Comparison of ENCODE assay signal across 7 cellular contexts in genomic region chr11:62571493-62571892, GRCh38. TPM values are rescaled to one million over a fixed set of nuclear protein-coding genes. Genes with fewer than 3 reads are reported as not detected.
DNase-seq lines count a peak whose midpoint lies in the region; ATAC-seq, FAIRE-seq and TF ChIP-seq lines count a peak whose summit lies in the region.
"Not testable (repeated sequence)": the region's sequence is repeated elsewhere in the genome, so short reads cannot be mapped to it uniquely, and the experiment has no call there.

No MANE protein-coding gene starts in this region.

- not testable (repeated sequence) for H3K9me3 Mint-ChIP-seq in T-cell; activated T-helper 1 cell treated with anti-CD3 and anti-CD28 coated beads, Interleukin-12 subunit alpha, Interleukin-12 subunit beta, Interleukin-2, Interleukin-4 antibody, amounts not matched to agents 30 ng/mL and 10 ng/mL and 1 ng/mL, durations not matched to agents 14 hours and 24 hours and 36 hours; chondrocyte (ENCODE audit: low read depth); osteocyte (ENCODE audit: unreplicated experiment)

- H3K4me1 Mint-ChIP-seq in T-cell: peaks cover 63 to 67% (median 64%) of the 10 kb centered on the region in 3 donors
- peaks cover 47% of the 10 kb centered on the region for H3K4me1 Mint-ChIP-seq in activated T-helper 1 cell treated with anti-CD3 and anti-CD28 coated beads, Interleukin-12 subunit alpha, Interleukin-12 subunit beta, Interleukin-2, Interleukin-4 antibody, amounts not matched to agents 30 ng/mL and 10 ng/mL and 1 ng/mL, durations not matched to agents 14 hours and 24 hours and 36 hours (ENCODE audit: low read depth)
- peaks cover 54% of the 10 kb centered on the region for H3K4me1 Mint-ChIP-seq in chondrocyte (ENCODE audit: low read depth)
- H3K4me1 Mint-ChIP-seq in osteocyte (ENCODE audit: unreplicated experiment): peaks cover 45% of the 10 kb centered on the region

- not testable (repeated sequence) for FAIRE-seq in keratinocyte (lab: Jason Lieb, UNC)

- H3K27ac Mint-ChIP-seq in T-cell (peak overlapping the region; percentile 29 to 97), chondrocyte (ENCODE audit: unreplicated experiment) (peak overlapping the region; percentile 74), osteocyte (ENCODE audit: unreplicated experiment) (peak overlapping the region; percentile 66)
- not testable (repeated sequence) for H3K27ac Mint-ChIP-seq in activated T-helper 1 cell treated with anti-CD3 and anti-CD28 coated beads, Interleukin-12 subunit alpha, Interleukin-12 subunit beta, Interleukin-2, Interleukin-4 antibody, amounts not matched to agents 30 ng/mL and 10 ng/mL and 1 ng/mL, durations not matched to agents 14 hours and 24 hours and 36 hours

- peak overlapping the region; percentile 71 for H3K9ac ChIP-seq in DND-41 (ENCODE audit: low read depth, low read length)
- H3K9ac ChIP-seq in Karpas-422 (ENCODE audit: low read length); keratinocyte (ENCODE audit: control insufficient read depth, extremely low read depth, insufficient read depth, low read length): not testable (repeated sequence)

- CTCF ChIA-PET in T-cell (lab: Charles Lee): interaction anchor here (0.5 to 1.9 kb wide), 2 partner anchors 145 to 147 kb away, joined by 6 to 8 read pairs; no protein-coding TSS in a partner anchor

- peak overlapping the region; percentile 64 for H3K4me2 ChIP-seq in DND-41 (ENCODE audit: insufficient read depth, low read length)
- peak overlapping the region; percentile 77 for H3K4me2 ChIP-seq in Karpas-422 (ENCODE audit: low read depth, low read length, poor library complexity, severe bottlenecking)
- peak overlapping the region; percentile 95 for H3K4me2 ChIP-seq in keratinocyte (ENCODE audit: control insufficient read depth, extremely low read depth, insufficient read depth, low read depth, low read length)

- H2AFZ ChIP-seq in DND-41 (ENCODE audit: low read depth, low read length); Karpas-422 (ENCODE audit: low read length); keratinocyte (ENCODE audit: control insufficient read depth, low read length): not testable (repeated sequence)

- peaks cover 76% of the 10 kb centered on the region for H3K36me3 ChIP-seq in DND-41 (ENCODE audit: insufficient read depth, low read length)
- H3K36me3 ChIP-seq in Karpas-422 (ENCODE audit: insufficient read depth, low read length): peaks cover 35% of the 10 kb centered on the region
- peaks cover 31 to 50% of the 10 kb centered on the region in 2 experiments for H3K36me3 ChIP-seq in keratinocyte (ENCODE audit: control insufficient read depth in 2 of 2, extremely low read depth in 1 of 2, insufficient read depth in 2 of 2, low read length in 2 of 2)

- peaks cover 71% of the 10 kb centered on the region for H3K4me1 ChIP-seq in DND-41 (ENCODE audit: insufficient read depth, low read length)
- peaks cover 29% of the 10 kb centered on the region for H3K4me1 ChIP-seq in Karpas-422 (ENCODE audit: low read length)
- peaks cover 25% of the 10 kb centered on the region for H3K4me1 ChIP-seq in keratinocyte (ENCODE audit: control insufficient read depth, extremely low read depth, insufficient read depth, low read length)

- H3K27me3 ChIP-seq in DND-41 (ENCODE audit: insufficient read depth, low read length, poor library complexity); Karpas-422 (ENCODE audit: low read length); keratinocyte (ENCODE audit: control insufficient read depth, extremely low read depth, insufficient read depth, low read length): not testable (repeated sequence)

- POLR2A ChIA-PET in T-cell (lab: Charles Lee): interaction anchor here in 1 of 2 donors (1.9 kb wide), 1 partner anchor 14 kb away, joined by 5 read pairs; no protein-coding TSS in a partner anchor

- DNase-seq in DND-41; Karpas-422; T-cell; activated T-helper 1 cell treated with anti-CD3 and anti-CD28 coated beads, Interleukin-12 subunit alpha, Interleukin-12 subunit beta, Interleukin-2, Interleukin-4 antibody, amounts not matched to agents 30 ng/mL and 10 ng/mL and 1 ng/mL, durations not matched to agents 14 hours and 24 hours and 36 hours (ENCODE audit: low spot score); chondrocyte (ENCODE audit: low spot score); keratinocyte (ENCODE audit: low read depth, low spot score); osteocyte (ENCODE audit: extremely low spot score, unreplicated experiment): not testable (repeated sequence)

- H3K4me3 Mint-ChIP-seq in T-cell: peak overlapping the region in 2 of 3 donors; percentile 4 to 95
- peak overlapping the region; percentile 98 for H3K4me3 Mint-ChIP-seq in activated T-helper 1 cell treated with anti-CD3 and anti-CD28 coated beads, Interleukin-12 subunit alpha, Interleukin-12 subunit beta, Interleukin-2, Interleukin-4 antibody, amounts not matched to agents 30 ng/mL and 10 ng/mL and 1 ng/mL, durations not matched to agents 14 hours and 24 hours and 36 hours
- H3K4me3 Mint-ChIP-seq in chondrocyte (ENCODE audit: unreplicated experiment); osteocyte (ENCODE audit: unreplicated experiment): not testable (repeated sequence)

- ATAC-seq in DND-41 (ENCODE audit: insufficient read depth, low read depth); T-cell (replicated peaks in 1 of 4): not testable (repeated sequence)

- not testable (repeated sequence) for H3K9me3 ChIP-seq in DND-41 (ENCODE audit: insufficient read depth, low read length, severe bottlenecking); Karpas-422 (ENCODE audit: low read length); keratinocyte (ENCODE audit: control insufficient read depth, low read depth, low read length)

- TF ChIP-seq CTCF in DND-41 (IDR thresholded peaks at IDR 0.05; ENCODE audit: borderline replicate concordance, extremely low read depth, low read length, poor library complexity, severe bottlenecking); chondrocyte (IDR thresholded peaks at IDR 0.05); keratinocyte (optimal IDR thresholded peaks at IDR 0.05 in 1 of 3, IDR thresholded peaks at IDR 0.05 in 1 of 3, conservative IDR thresholded peaks at IDR 0.05 in 1 of 3; ENCODE audit: extremely low read depth in 1 of 3, insufficient read depth in 2 of 3, low read length in 3 of 3); osteocyte (IDR thresholded peaks at IDR 0.05): not testable (repeated sequence)

- dilution Hi-C loops in keratinocyte (cut with MboI; ENCODE audit: extremely low pct_ligation_motif_present, low sequenced_read_pairs): not testable (repeated sequence)

- H3K36me3 Mint-ChIP-seq in T-cell (peaks cover 45% of the 10 kb centered on the region), chondrocyte (ENCODE audit: low read depth) (peaks cover 33% of the 10 kb centered on the region), osteocyte (ENCODE audit: unreplicated experiment) (peaks cover 39% of the 10 kb centered on the region)
- H3K36me3 Mint-ChIP-seq in activated T-helper 1 cell treated with anti-CD3 and anti-CD28 coated beads, Interleukin-12 subunit alpha, Interleukin-12 subunit beta, Interleukin-2, Interleukin-4 antibody, amounts not matched to agents 30 ng/mL and 10 ng/mL and 1 ng/mL, durations not matched to agents 14 hours and 24 hours and 36 hours (ENCODE audit: low read depth): peaks cover 59% of the 10 kb centered on the region

- peaks cover 88% of the 10 kb centered on the region for H3K79me2 ChIP-seq in DND-41 (ENCODE audit: insufficient read depth, low read length)
- peaks cover 47% of the 10 kb centered on the region for H3K79me2 ChIP-seq in Karpas-422 (ENCODE audit: low read length)
- H3K79me2 ChIP-seq in keratinocyte (ENCODE audit: control insufficient read depth, insufficient read depth, low read length): peaks cover 68% of the 10 kb centered on the region

- H4K20me1 ChIP-seq in DND-41 (ENCODE audit: insufficient read depth, low read length) (peaks cover 43% of the 10 kb centered on the region; the same call in 1 of the 2 replicates), Karpas-422 (ENCODE audit: insufficient read depth, low read depth, low read length) (peaks cover 19% of the 10 kb centered on the region), keratinocyte (ENCODE audit: control insufficient read depth, extremely low read depth, insufficient read depth, low read length) (peaks cover 19% of the 10 kb centered on the region)

- not testable (repeated sequence) for H3K27ac ChIP-seq in DND-41 (ENCODE audit: low read length); Karpas-422 (ENCODE audit: low read length); keratinocyte (ENCODE audit: control insufficient read depth, insufficient read depth, low read length)

- H3K9me1 ChIP-seq in keratinocyte (ENCODE audit: control insufficient read depth, extremely low read depth, insufficient read depth, low read length): not testable (repeated sequence)

- not testable (repeated sequence) for H3K9me2 ChIP-seq in Karpas-422 (replicated peaks; ENCODE audit: insufficient read depth, low read length)

- H3K27me3 Mint-ChIP-seq in T-cell; activated T-helper 1 cell treated with anti-CD3 and anti-CD28 coated beads, Interleukin-12 subunit alpha, Interleukin-12 subunit beta, Interleukin-2, Interleukin-4 antibody, amounts not matched to agents 30 ng/mL and 10 ng/mL and 1 ng/mL, durations not matched to agents 14 hours and 24 hours and 36 hours (ENCODE audit: insufficient read depth); chondrocyte (ENCODE audit: low read depth); osteocyte (ENCODE audit: unreplicated experiment): not testable (repeated sequence)

- intact Hi-C loops in activated T-helper 1 cell treated with anti-CD3 and anti-CD28 coated beads, Interleukin-12 subunit alpha, Interleukin-12 subunit beta, Interleukin-2, Interleukin-4 antibody, amounts not matched to agents 30 ng/mL and 10 ng/mL and 1 ng/mL, durations not matched to agents 14 hours and 24 hours and 36 hours (cut with micrococcal nuclease): loop anchor here (5.0 kb wide), 1 partner anchor 311 kb away; the partner anchor contains the start of gene SLC3A2

- not testable (repeated sequence) for H3K4me3 ChIP-seq in DND-41 (ENCODE audit: low read depth in 1 of 2, low read length in 2 of 2); Karpas-422 (ENCODE audit: low read length)
- peak overlapping the region in 1 of 3 experiments; percentile 99 for H3K4me3 ChIP-seq in keratinocyte (ENCODE audit: control insufficient read depth in 2 of 3, extremely low read depth in 1 of 3, insufficient read depth in 2 of 3, low read depth in 1 of 3, low read length in 3 of 3)

RNA-seq across cellular contexts. Expression of gene EEF1G, which starts 2.2 kb away (rescaled TPM):
- 1,351 and 2,115 TPM in 2 replicates for total RNA-seq in Karpas-422 (2014; rRNA removed; shearing (Covaris generic); ENCODE audit: low replicate concordance)
- total RNA-seq in T-cell: 1,000 to 10,000 TPM; 1,908 to 2,187 (median 2,119) TPM
- total RNA-seq in activated T-helper 1 cell treated with anti-CD3 and anti-CD28 coated beads, Interleukin-12 subunit alpha, Interleukin-12 subunit beta, Interleukin-2, Interleukin-4 antibody, amounts not matched to agents 30 ng/mL and 10 ng/mL and 1 ng/mL, durations not matched to agents 14 hours and 24 hours and 36 hours: 1,154 and 1,169 TPM in 2 replicates
- 1,000 to 1,202 TPM (median 1,017 TPM) in 3 replicates for total RNA-seq in chondrocyte
- polyA plus RNA-seq in keratinocyte: 1,553 to 1,943 TPM (median 1,735 TPM) in 3 replicates
- polyA plus RNA-seq in keratinocyte (2011; ENCODE audit: low read depth): 533 TPM
- polyA plus RNA-seq in keratinocyte (2011; cell fraction: cytosol; rRNA removed): 1,489 and 2,026 TPM in 2 replicates
- 533 and 561 TPM in 2 replicates for polyA plus RNA-seq in keratinocyte (2011; cell fraction: nucleus; rRNA removed)
- polyA plus RNA-seq in keratinocyte (2012; ENCODE audit: low replicate concordance): 1,577 and 1,717 TPM in 2 replicates
- polyA minus RNA-seq in keratinocyte: 1,076 to 1,632 TPM (median 1,456 TPM) in 3 replicates
- 1,594 TPM for polyA minus RNA-seq in keratinocyte (2011; cell fraction: cytosol; rRNA and poly(A)+ RNA removed)
- polyA minus RNA-seq in keratinocyte (2011; cell fraction: nucleus; rRNA and poly(A)+ RNA removed): 251 and 310 TPM in 2 replicates
- total RNA-seq in osteocyte: 1,404 TPM in 2 replicates

RNA-seq across cellular contexts. Expression of gene TUT1, which starts 19.8 kb away (rescaled TPM):
- total RNA-seq in Karpas-422 (2014; rRNA removed; shearing (Covaris generic); ENCODE audit: low replicate concordance): 8.1 and 17.3 TPM in 2 replicates
- total RNA-seq in T-cell (10 to 100 TPM; 35.2 to 56.0 (median 42.9) TPM), chondrocyte (9.6 to 15.2 TPM (median 11.8 TPM) in 3 replicates), osteocyte (12.7 and 15.6 TPM in 2 replicates)
- total RNA-seq in activated T-helper 1 cell treated with anti-CD3 and anti-CD28 coated beads, Interleukin-12 subunit alpha, Interleukin-12 subunit beta, Interleukin-2, Interleukin-4 antibody, amounts not matched to agents 30 ng/mL and 10 ng/mL and 1 ng/mL, durations not matched to agents 14 hours and 24 hours and 36 hours: 38.7 and 40.7 TPM in 2 replicates
- 10.1 to 12.3 TPM (median 10.5 TPM) in 3 replicates for polyA plus RNA-seq in keratinocyte
- polyA plus RNA-seq in keratinocyte (2011; ENCODE audit: low read depth): 4.3 TPM
- polyA plus RNA-seq in keratinocyte (2011; cell fraction: cytosol; rRNA removed): 4.7 and 7.8 TPM in 2 replicates
- 31.6 and 35.4 TPM in 2 replicates for polyA plus RNA-seq in keratinocyte (2011; cell fraction: nucleus; rRNA removed)
- 10.6 and 11.7 TPM in 2 replicates for polyA plus RNA-seq in keratinocyte (2012; ENCODE audit: low replicate concordance)
- polyA minus RNA-seq in keratinocyte: 5.7 to 10.8 TPM (median 9.4 TPM) in 3 replicates
- 7.5 TPM for polyA minus RNA-seq in keratinocyte (2011; cell fraction: cytosol; rRNA and poly(A)+ RNA removed)
- polyA minus RNA-seq in keratinocyte (2011; cell fraction: nucleus; rRNA and poly(A)+ RNA removed): 9.0 and 14.4 TPM in 2 replicates

RNA-seq across cellular contexts. Expression of gene AHNAK, which starts 24.9 kb away (rescaled TPM):
- under 0.01 and 0.34 TPM in 2 replicates for total RNA-seq in Karpas-422 (2014; rRNA removed; shearing (Covaris generic); ENCODE audit: low replicate concordance)
- total RNA-seq in T-cell: 100 to 1,000 TPM; 267 to 636 (median 395) TPM
- total RNA-seq in activated T-helper 1 cell treated with anti-CD3 and anti-CD28 coated beads, Interleukin-12 subunit alpha, Interleukin-12 subunit beta, Interleukin-2, Interleukin-4 antibody, amounts not matched to agents 30 ng/mL and 10 ng/mL and 1 ng/mL, durations not matched to agents 14 hours and 24 hours and 36 hours: 96.5 and 97.2 TPM in 2 replicates
- 476 to 526 TPM (median 514 TPM) in 3 replicates for total RNA-seq in chondrocyte
- 195 to 220 TPM (median 207 TPM) in 3 replicates for polyA plus RNA-seq in keratinocyte
- polyA plus RNA-seq in keratinocyte (2011; ENCODE audit: low read depth): 177 TPM
- polyA plus RNA-seq in keratinocyte (2011; cell fraction: cytosol; rRNA removed): 69.0 and 81.5 TPM in 2 replicates
- polyA plus RNA-seq in keratinocyte (2011; cell fraction: nucleus; rRNA removed): 933 and 1,273 TPM in 2 replicates
- polyA plus RNA-seq in keratinocyte (2012; ENCODE audit: low replicate concordance): 296 and 367 TPM in 2 replicates
- 503 to 1,127 TPM (median 686 TPM) in 3 replicates for polyA minus RNA-seq in keratinocyte
- 209 TPM for polyA minus RNA-seq in keratinocyte (2011; cell fraction: cytosol; rRNA and poly(A)+ RNA removed)
- 2,164 and 3,990 TPM in 2 replicates for polyA minus RNA-seq in keratinocyte (2011; cell fraction: nucleus; rRNA and poly(A)+ RNA removed)
- total RNA-seq in osteocyte: 462 and 503 TPM in 2 replicates

RNA-seq across cellular contexts. Expression of gene MTA2, which starts 30.2 kb away (rescaled TPM):
- total RNA-seq in Karpas-422 (2014; rRNA removed; shearing (Covaris generic); ENCODE audit: low replicate concordance): 60.2 and 89.3 TPM in 2 replicates
- 100 to 1,000 TPM; 151 to 185 (median 184) TPM for total RNA-seq in T-cell
- 224 and 230 TPM in 2 replicates for total RNA-seq in activated T-helper 1 cell treated with anti-CD3 and anti-CD28 coated beads, Interleukin-12 subunit alpha, Interleukin-12 subunit beta, Interleukin-2, Interleukin-4 antibody, amounts not matched to agents 30 ng/mL and 10 ng/mL and 1 ng/mL, durations not matched to agents 14 hours and 24 hours and 36 hours
- 81.7 to 89.3 TPM (median 83.0 TPM) in 3 replicates for total RNA-seq in chondrocyte
- polyA plus RNA-seq in keratinocyte: 29.4 to 44.3 TPM (median 39.7 TPM) in 3 replicates
- 36.0 TPM for polyA plus RNA-seq in keratinocyte (2011; ENCODE audit: low read depth)
- 25.2 and 30.6 TPM in 2 replicates for polyA plus RNA-seq in keratinocyte (2011; cell fraction: cytosol; rRNA removed)
- 65.7 and 66.8 TPM in 2 replicates for polyA plus RNA-seq in keratinocyte (2011; cell fraction: nucleus; rRNA removed)
- 49.0 and 96.6 TPM in 2 replicates for polyA plus RNA-seq in keratinocyte (2012; ENCODE audit: low replicate concordance)
- polyA minus RNA-seq in keratinocyte: 56.3 to 107 TPM (median 107 TPM) in 3 replicates
- 43.5 TPM for polyA minus RNA-seq in keratinocyte (2011; cell fraction: cytosol; rRNA and poly(A)+ RNA removed)
- polyA minus RNA-seq in keratinocyte (2011; cell fraction: nucleus; rRNA and poly(A)+ RNA removed): 43.9 and 54.5 TPM in 2 replicates
- total RNA-seq in osteocyte: 91.6 and 107 TPM in 2 replicates

RNA-seq across cellular contexts. Expression of gene EML3, which starts 41.1 kb away (rescaled TPM):
- 21.2 and 22.0 TPM in 2 replicates for total RNA-seq in Karpas-422 (2014; rRNA removed; shearing (Covaris generic); ENCODE audit: low replicate concordance)
- 100 to 1,000 TPM; 160 to 372 (median 328) TPM for total RNA-seq in T-cell
- 164 and 167 TPM in 2 replicates for total RNA-seq in activated T-helper 1 cell treated with anti-CD3 and anti-CD28 coated beads, Interleukin-12 subunit alpha, Interleukin-12 subunit beta, Interleukin-2, Interleukin-4 antibody, amounts not matched to agents 30 ng/mL and 10 ng/mL and 1 ng/mL, durations not matched to agents 14 hours and 24 hours and 36 hours
- total RNA-seq in chondrocyte: 55.2 to 76.6 TPM (median 58.9 TPM) in 3 replicates
- polyA plus RNA-seq in keratinocyte: 13.6 to 15.1 TPM (median 13.6 TPM) in 3 replicates
- polyA plus RNA-seq in keratinocyte (2011; ENCODE audit: low read depth): 10.9 TPM
- polyA plus RNA-seq in keratinocyte (2011; cell fraction: cytosol; rRNA removed): 5.5 and 6.4 TPM in 2 replicates
- 40.3 and 47.3 TPM in 2 replicates for polyA plus RNA-seq in keratinocyte (2011; cell fraction: nucleus; rRNA removed)
- polyA plus RNA-seq in keratinocyte (2012; ENCODE audit: low replicate concordance): 12.8 and 16.1 TPM in 2 replicates
- 18.4 to 40.8 TPM (median 19.1 TPM) in 3 replicates for polyA minus RNA-seq in keratinocyte
- polyA minus RNA-seq in keratinocyte (2011; cell fraction: cytosol; rRNA and poly(A)+ RNA removed): 17.3 TPM
- 9.6 and 10.6 TPM in 2 replicates for polyA minus RNA-seq in keratinocyte (2011; cell fraction: nucleus; rRNA and poly(A)+ RNA removed)
- total RNA-seq in osteocyte: 78.8 and 80.9 TPM in 2 replicates

Comparison
In these comparisons a context has a peak if more than half of its experiments do, and no peak if none do; other contexts are left out.
1. RNA of gene AHNAK, which starts 24.9 kb away (total RNA-seq): 476 to 526 TPM in chondrocyte, 462 to 503 TPM in osteocyte, 267 to 636 TPM in T-cell and 96.5 to 97.2 TPM in activated T-helper 1 cell treated with anti-CD3 and anti-CD28 coated beads, Interleukin-12 subunit alpha, Interleukin-12 subunit beta, Interleukin-2, Interleukin-4 antibody, amounts not matched to agents 30 ng/mL and 10 ng/mL and 1 ng/mL, durations not matched to agents 14 hours and 24 hours and 36 hours; under 0.01 to 0.34 TPM in Karpas-422; every median in the first group is over 10 times any median in the second.
2. Peak in every context shown above with its lines, with median percentiles within 50 percentile points of each other: H3K4me2 ChIP-seq.